ENCODE assay signal across 25 cellular contexts in genomic region chr11:86158716-86159669, GRCh38.
DNase-seq lines count a peak whose midpoint lies in the region; ATAC-seq lines count a peak whose summit lies in the region.
"Had no signal": no experiment of that assay in that cellular context is flagged by ENCODE, and none has a peak within 500 bp of the region (broad histone marks: within the 10 kb centered on the region; RNA-seq: fewer than 3 reads in every experiment).

No MANE protein-coding gene starts in this region.

- DNase-seq in activated CD8-positive, alpha-beta memory T cell treated with anti-CD3 and anti-CD28 coated beads, Interleukin-2, amount 10 ng/mL, durations not matched to agents 7 days and 5 days, result no peak
- no peak for DNase-seq in activated CD8-positive, alpha-beta memory T cell treated with anti-CD3 and anti-CD28 coated beads for 24 hours
- no peak for DNase-seq in Karpas-422
- DNase-seq in trophoblast cell, result no peak
- no peak for DNase-seq in KG1 (lab: John Stamatoyannopoulos, UW)
- DNase-seq in head of caudate nucleus, result no peak
- DNase-seq: activated gamma-delta T cell treated with Interleukin-2 at 50 U/mL for 16 hours; activated T-cell treated with anti-CD3 and anti-CD28 coated beads for 4 hours; body of pancreas; cerebellar nuclear complex; EL; foreskin melanocyte; mesenchymal stem cell; MV-4-11; NCI-H1694; NCI-H2171; NCI-H510A treated with DMSO at 0.1 percent for 48 hours; occipital lobe; stimulated activated CD4-positive, alpha-beta T cell treated with anti-CD3 and anti-CD28 coated beads, Interleukin-2, amount 100 ng/mL, for 24 hours; WERI-Rb-1 had no signal

- no peak for ATAC-seq in activated CD8-positive, alpha-beta memory T cell treated with anti-CD3 and anti-CD28 coated beads, Interleukin-2, amount 10 ng/mL, durations not matched to agents 7 days and 5 days
- ATAC-seq in activated T-helper 17 cell treated with anti-CD3 and anti-CD28 coated beads, Interleukin-2, amount 50 U/mL, for 72 hours (replicated peaks), result no peak
- ATAC-seq in GM21737 (IDR thresholded peaks at IDR 0.05; ENCODE audit: unreplicated experiment), result no peak
- ATAC-seq: body of pancreas, esophagus mucosa had no signal

- H3K14ac ChIP-seq in trophoblast cell (ENCODE audit: low read length), result no peak overlapping the region

- H3K4me2 ChIP-seq in Karpas-422 (ENCODE audit: low read depth, low read length, poor library complexity, severe bottlenecking) (peak overlapping the region; percentile 49), trophoblast cell (ENCODE audit: low read length) (no peak overlapping the region)
- H3K4me2 ChIP-seq: KMS-11, smooth muscle cell had no signal

- no peak overlapping the region for H3K4ac ChIP-seq in trophoblast cell (ENCODE audit: low read depth, low read length)

- CTCF ChIA-PET in activated CD8-positive, alpha-beta memory T cell treated with anti-CD3 and anti-CD28 coated beads, Interleukin-2, amount 10 ng/mL, durations not matched to agents 7 days and 5 days (lab: Charles Lee), result interaction anchor here (0.9 to 2.5 kb wide), 5 partner anchors 10 to 128 kb away, joined by 3 to 10 read pairs (median 5); no protein-coding TSS in a partner anchor

- H3K4me3 ChIP-seq in Karpas-422 (ENCODE audit: low read length) (peak overlapping the region; percentile 25), trophoblast cell (ENCODE audit: low read depth, low read length) (no peak overlapping the region)
- H3K4me3 ChIP-seq: body of pancreas, smooth muscle cell had no signal

- no peak overlapping the region for H2BK120ac ChIP-seq in trophoblast cell (ENCODE audit: insufficient read depth, low read length, poor library complexity)

- H3K36me3 Mint-ChIP-seq in activated CD8-positive, alpha-beta memory T cell treated with anti-CD3 and anti-CD28 coated beads, Interleukin-2, amount 10 ng/mL, durations not matched to agents 7 days and 5 days, result peaks cover 2% of the 10 kb centered on the region
- H3K36me3 Mint-ChIP-seq in activated T-helper 17 cell treated with anti-CD3 and anti-CD28 coated beads, Interleukin-2, amount 50 U/mL, for 72 hours (ENCODE audit: low read depth), result no peaks in the 10 kb centered on the region

- H3K4me3 Mint-ChIP-seq in activated CD8-positive, alpha-beta memory T cell treated with anti-CD3 and anti-CD28 coated beads, Interleukin-2, amount 10 ng/mL, durations not matched to agents 7 days and 5 days, result no peak overlapping the region
- H3K4me3 Mint-ChIP-seq in activated T-helper 17 cell treated with anti-CD3 and anti-CD28 coated beads, Interleukin-2, amount 50 U/mL, for 72 hours, result no peak overlapping the region

- H3K9me3 ChIP-seq in Karpas-422 (ENCODE audit: low read length) (no peaks in the 10 kb centered on the region), trophoblast cell (ENCODE audit: insufficient read depth, low read depth, low read length) (no peaks in the 10 kb centered on the region)
- H3K9me3 ChIP-seq: body of pancreas had no signal

- H3K36me3 ChIP-seq in Karpas-422 (ENCODE audit: insufficient read depth, low read length) (peaks cover 4% of the 10 kb centered on the region; the same call in 1 of the 2 replicates), trophoblast cell (ENCODE audit: control insufficient read depth in 1 of 2, insufficient read depth in 2 of 2, low read length in 2 of 2) (no peaks in the 10 kb centered on the region)
- H3K36me3 ChIP-seq: WERI-Rb-1 had no signal

- no peak overlapping the region for H3K23ac ChIP-seq in trophoblast cell (ENCODE audit: low read length)

- H3K18ac ChIP-seq in trophoblast cell (ENCODE audit: low read length), result no peak overlapping the region

- H3K27ac ChIP-seq in Karpas-422 (ENCODE audit: low read length) (peak overlapping the region; percentile 88), trophoblast cell (ENCODE audit: low read depth, low read length) (no peak overlapping the region)
- H3K27ac ChIP-seq: body of pancreas, KMS-11, WERI-Rb-1 had no signal

- H2AFZ ChIP-seq in Karpas-422 (ENCODE audit: low read length) (peak overlapping the region; percentile 55), trophoblast cell (ENCODE audit: insufficient read depth, low read length, poor library complexity) (no peak overlapping the region)

- no peaks in the 10 kb centered on the region for H3K9me2 ChIP-seq in Karpas-422 (replicated peaks; ENCODE audit: insufficient read depth, low read length)

- H3K27ac Mint-ChIP-seq in activated CD8-positive, alpha-beta memory T cell treated with anti-CD3 and anti-CD28 coated beads, Interleukin-2, amount 10 ng/mL, durations not matched to agents 7 days and 5 days, result peak overlapping the region; percentile 68
- H3K27ac Mint-ChIP-seq in activated T-helper 17 cell treated with anti-CD3 and anti-CD28 coated beads, Interleukin-2, amount 50 U/mL, for 72 hours, result peak overlapping the region; percentile 29

- peaks cover 22% of the 10 kb centered on the region for H3K79me1 ChIP-seq in trophoblast cell (ENCODE audit: low read length)

- H4K20me1 ChIP-seq in Karpas-422 (ENCODE audit: insufficient read depth, low read depth, low read length), result no peaks in the 10 kb centered on the region

- H4K12ac ChIP-seq in trophoblast cell (ENCODE audit: low read depth, low read length), result no peak overlapping the region

- H2BK12ac ChIP-seq in trophoblast cell (ENCODE audit: low read length), result no peak overlapping the region

- H3K9ac ChIP-seq in Karpas-422 (ENCODE audit: low read length) (peak overlapping the region; percentile 24), trophoblast cell (ENCODE audit: low read length) (no peak overlapping the region)
- H3K9ac ChIP-seq: KMS-11 had no signal

- WGBS in trophoblast cell (ENCODE audit: extremely low coverage, insufficient coverage, insufficient read length), result no CpG with 5 or more reads among the region's 5 CpGs

- H3K27me3 ChIP-seq in Karpas-422 (ENCODE audit: low read length) (no peaks in the 10 kb centered on the region), trophoblast cell (ENCODE audit: insufficient read depth, low read length) (no peaks in the 10 kb centered on the region)
- H3K27me3 ChIP-seq: body of pancreas had no signal

- intact Hi-C loops in head of caudate nucleus (cut with DNase I), result loop anchor here (5.0 kb wide), 1 partner anchor 33 kb away; no protein-coding TSS in a partner anchor

- no peaks in the 10 kb centered on the region for H3K27me3 Mint-ChIP-seq in activated CD8-positive, alpha-beta memory T cell treated with anti-CD3 and anti-CD28 coated beads, Interleukin-2, amount 10 ng/mL, durations not matched to agents 7 days and 5 days
- no peaks in the 10 kb centered on the region for H3K27me3 Mint-ChIP-seq in activated T-helper 17 cell treated with anti-CD3 and anti-CD28 coated beads, Interleukin-2, amount 50 U/mL, for 72 hours

- no peaks in the 10 kb centered on the region for H3K79me2 ChIP-seq in Karpas-422 (ENCODE audit: low read length)
- H3K79me2 ChIP-seq in trophoblast cell (ENCODE audit: control insufficient read depth, insufficient read depth, low read length, poor library complexity), result peaks cover 4% of the 10 kb centered on the region

- no peaks in the 10 kb centered on the region for H3K9me3 Mint-ChIP-seq in activated CD8-positive, alpha-beta memory T cell treated with anti-CD3 and anti-CD28 coated beads, Interleukin-2, amount 10 ng/mL, durations not matched to agents 7 days and 5 days (ENCODE audit: low read depth)
- no peaks in the 10 kb centered on the region for H3K9me3 Mint-ChIP-seq in activated T-helper 17 cell treated with anti-CD3 and anti-CD28 coated beads, Interleukin-2, amount 50 U/mL, for 72 hours

- H2BK5ac ChIP-seq in trophoblast cell (ENCODE audit: low read depth, low read length, poor library complexity), result no peak overlapping the region

- H3K4me1 ChIP-seq in Karpas-422 (ENCODE audit: low read length) (peaks cover 80% of the 10 kb centered on the region), trophoblast cell (ENCODE audit: control insufficient read depth in 1 of 2, insufficient read depth in 2 of 2, low read length in 2 of 2) (peaks cover 21 to 25% of the 10 kb centered on the region in 2 experiments)
- H3K4me1 ChIP-seq: body of pancreas had no signal

- no peak overlapping the region for H4K8ac ChIP-seq in trophoblast cell (ENCODE audit: low read depth, low read length)

- peaks cover 29% of the 10 kb centered on the region for H3K4me1 Mint-ChIP-seq in activated CD8-positive, alpha-beta memory T cell treated with anti-CD3 and anti-CD28 coated beads, Interleukin-2, amount 10 ng/mL, durations not matched to agents 7 days and 5 days
- H3K4me1 Mint-ChIP-seq in activated T-helper 17 cell treated with anti-CD3 and anti-CD28 coated beads, Interleukin-2, amount 50 U/mL, for 72 hours, result peaks cover 8% of the 10 kb centered on the region

- H2AK5ac ChIP-seq in trophoblast cell (ENCODE audit: low read length), result no peak overlapping the region

- H4K91ac ChIP-seq in trophoblast cell (ENCODE audit: low read depth, low read length), result peak overlapping the region; percentile 45
